7 cellular contexts compared by ENCODE assay signal in genomic region chr7:67335165-67335564, GRCh38.
DNase-seq lines count a peak whose midpoint lies in the region; ATAC-seq, FAIRE-seq and TF ChIP-seq lines count a peak whose summit lies in the region.
"Not testable (repeated sequence)": the region's sequence is repeated elsewhere in the genome, so short reads cannot be mapped to it uniquely, and the experiment has no call there.

No MANE protein-coding gene starts in this region.

- FAIRE-seq in A549 (lab: Jason Lieb, UNC) (peak; percentile 79), GM12891 (lab: Jason Lieb, UNC) (peak; percentile 66), GM19239 (lab: Jason Lieb, UNC) (peak; percentile 81), colon (lab: Jason Lieb, UNC) (peak; percentile 80), frontal cortex (lab: Jason Lieb, UNC) (peak; percentile 63), pancreas (lab: Jason Lieb, UNC) (peak; percentile 9)

- POLR2A ChIA-PET in A549 (lab: Yijun Ruan, JAX): not testable (repeated sequence)

- not testable (repeated sequence) for H3K4me3 ChIP-seq in A549, pancreas
- peak overlapping the region in 1 of 3 donors; percentile 41 for H3K4me3 ChIP-seq in skeletal muscle tissue (ENCODE audit: low read length in 3 of 3)

- not testable (repeated sequence) for ATAC-seq in A549, pancreas

- H3K4me1 ChIP-seq in A549; pancreas; skeletal muscle tissue (ENCODE audit: control insufficient read depth in 3 of 3, insufficient read depth in 3 of 3, low read length in 3 of 3): not testable (repeated sequence)

- TF ChIP-seq CTCF in A549 (IDR thresholded peaks at IDR 0.05); pancreas (IDR thresholded peaks at IDR 0.05): not testable (repeated sequence)

- not testable (repeated sequence) for TF ChIP-seq EP300 in A549 (IDR thresholded peaks at IDR 0.05)

- WGBS in A549 (ENCODE audit: missing lambda C conversion rate): 94% methylated on average over 1 of the region's 1 CpG
- WGBS in pancreas, 2 donors: 79 to 92% methylated on average over 1 of the region's 1 CpG

- not testable (repeated sequence) for H3K36me3 ChIP-seq in pancreas; skeletal muscle tissue (ENCODE audit: control insufficient read depth in 3 of 3, insufficient read depth in 3 of 3, low read length in 3 of 3)

- peak overlapping the region in 1 of 3 donors; percentile 25 for H3K9ac ChIP-seq in skeletal muscle tissue (ENCODE audit: low read depth in 1 of 3, low read length in 3 of 3)

- not testable (repeated sequence) for TF ChIP-seq RAD21 in A549 (conservative IDR thresholded peaks at IDR 0.05 in 1 of 2, IDR thresholded peaks at IDR 0.05 in 1 of 2)

- TF ChIP-seq POLR2A in A549 (IDR thresholded peaks at IDR 0.05; ENCODE audit: low read length); GM12891 (IDR thresholded peaks at IDR 0.05; ENCODE audit: low read depth, low read length): not testable (repeated sequence)

- not testable (repeated sequence) for H3K27ac ChIP-seq in A549, pancreas
- H3K27ac ChIP-seq in skeletal muscle tissue (ENCODE audit: low read depth, low read length): peak overlapping the region; percentile 62

- H3K4me2 ChIP-seq in A549: not testable (repeated sequence)

- H3K27me3 ChIP-seq in pancreas; skeletal muscle tissue (ENCODE audit: control insufficient read depth in 3 of 3, insufficient read depth in 3 of 3, low read length in 3 of 3): not testable (repeated sequence)

- intact Hi-C loops in pancreas (cut with DNase I): not testable (repeated sequence)

- not testable (repeated sequence) for H3K9me3 ChIP-seq in A549; pancreas; skeletal muscle tissue (ENCODE audit: control insufficient read depth in 3 of 3, low read length in 3 of 3)

- CTCF ChIA-PET in A549 (lab: Yijun Ruan, JAX): not testable (repeated sequence)

- DNase-seq in A549 (ENCODE audit: low read depth in 1 of 2, low spot score in 1 of 2); GM12891 (ENCODE audit: insufficient read length, low spot score); GM19239 (ENCODE audit: insufficient read length, low spot score); frontal cortex (ENCODE audit: low spot score in 2 of 2); pancreas: not testable (repeated sequence)
